In genomic region chr2:69718338-69718965, GRCh38 we compare ENCODE assay signal across 14 cellular contexts.
"Had no signal": no experiment of that assay in that cellular context is flagged by ENCODE, and none has a peak within 500 bp of the region (broad histone marks: within the 10 kb centered on the region; RNA-seq: fewer than 3 reads in every experiment).

No MANE protein-coding gene starts in this region.

- H3K4me3 Mint-ChIP-seq: activated naive CD8-positive, alpha-beta T cell treated with anti-CD3 and anti-CD28 coated beads for 36 hours; activated T-cell treated with anti-CD3 and anti-CD28 coated beads, Interleukin-2, amount 50 U/mL, for 4 hours; mesothelial cell of epicardium; naive B cell had no signal

- H3K36me3 ChIP-seq: colonic mucosa, neutrophil, vagina had no signal

- H2AFZ ChIP-seq: hepatocyte had no signal

- H3K27me3 Mint-ChIP-seq: activated naive CD8-positive, alpha-beta T cell treated with anti-CD3 and anti-CD28 coated beads for 36 hours had no signal

- H3K27me3 ChIP-seq: colonic mucosa, hepatocyte, neutrophil, vagina had no signal

- ATAC-seq: activated T-cell treated with anti-CD3 and anti-CD28 coated beads, Interleukin-2, amount 50 U/mL, for 4 hours had no signal

- H3K9me3 ChIP-seq: colonic mucosa, neutrophil, vagina had no signal

- H3K4me1 ChIP-seq: colonic mucosa, vagina had no signal

- H3K79me2 ChIP-seq: hepatocyte had no signal

- H3K27ac Mint-ChIP-seq: activated naive CD8-positive, alpha-beta T cell treated with anti-CD3 and anti-CD28 coated beads for 36 hours; mesothelial cell of epicardium had no signal

- H3K4me3 ChIP-seq: colonic mucosa, hepatocyte, skin epidermis, vagina had no signal

- DNase-seq: activated CD4-positive, alpha-beta T cell treated with anti-CD3 and anti-CD28 coated beads, Interleukin-2, amount 50 U/mL, for 4 hours; activated gamma-delta T cell treated with Interleukin-2 at 50 U/mL for 16 hours; activated naive CD8-positive, alpha-beta T cell treated with anti-CD3 and anti-CD28 coated beads for 36 hours; activated T-cell treated with anti-CD3 and anti-CD28 coated beads, Interleukin-2, amount 50 U/mL, for 4 hours; colonic mucosa; effector CD4-positive, alpha-beta T cell; naive B cell; posterior cingulate gyrus; T-helper 2 cell had no signal

- H3K36me3 Mint-ChIP-seq: activated naive CD8-positive, alpha-beta T cell treated with anti-CD3 and anti-CD28 coated beads for 36 hours; mesothelial cell of epicardium had no signal

- H3K4me2 ChIP-seq: hepatocyte had no signal

- H3K9me3 Mint-ChIP-seq: activated naive CD8-positive, alpha-beta T cell treated with anti-CD3 and anti-CD28 coated beads for 36 hours; activated T-cell treated with anti-CD3 and anti-CD28 coated beads, Interleukin-2, amount 50 U/mL, for 4 hours; mesothelial cell of epicardium; naive B cell had no signal

- H3K4me1 Mint-ChIP-seq: mesothelial cell of epicardium had no signal

- H3K27ac ChIP-seq: colonic mucosa, hepatocyte, neutrophil, vagina had no signal
